In the genomic region with DNA sequence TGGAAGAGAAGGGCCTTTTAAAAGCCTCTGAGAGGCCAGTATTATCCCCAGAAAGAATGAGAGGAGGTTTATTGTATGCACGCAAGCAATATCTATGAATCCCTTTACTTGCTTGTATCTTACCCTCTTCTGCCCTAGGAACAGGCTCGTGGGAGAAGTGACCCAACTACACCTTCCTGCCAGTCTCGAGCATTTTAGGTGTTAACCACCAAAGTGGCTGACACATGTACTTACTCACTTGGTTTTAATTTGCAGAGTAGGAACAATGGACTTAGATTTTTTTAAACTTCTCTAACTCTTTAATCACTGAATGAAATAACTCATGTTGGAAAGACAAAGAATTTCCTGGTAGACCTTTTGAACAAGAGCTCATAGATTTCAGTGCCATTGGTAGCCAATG, we compare ENCODE assay signal across 32 cellular contexts.
DNase-seq lines count a peak whose midpoint lies in the region; ATAC-seq lines count a peak whose summit lies in the region.
"Had no signal": no experiment of that assay in that cellular context is flagged by ENCODE, and none has a peak within 500 bp of the region (broad histone marks: within the 10 kb centered on the region; RNA-seq: fewer than 3 reads in every experiment).

No MANE protein-coding gene starts in this region.

- H3K36me3 ChIP-seq in aorta (ENCODE audit: control insufficient read depth in 1 of 2, insufficient read depth in 2 of 2, low read length in 1 of 2): no peaks in the 10 kb centered on the region
- H3K36me3 ChIP-seq: gastroesophageal sphincter, thyroid gland, uterus had no signal

- H3K9me3 Mint-ChIP-seq in activated T-cell treated with anti-CD3 and anti-CD28 coated beads, Interleukin-2, amount 50 U/mL, for 72 hours: no peaks in the 10 kb centered on the region
- H3K9me3 Mint-ChIP-seq in stimulated activated effector memory CD8-positive, alpha-beta T cell treated with anti-CD3 and anti-CD28 coated beads, Interleukin-12 subunit alpha, Interleukin-12 subunit beta, amount 100 ng/mL, for 72 hours: no peaks in the 10 kb centered on the region
- no peaks in the 10 kb centered on the region for H3K9me3 Mint-ChIP-seq in stimulated activated naive B cell treated with anti-CD40 and anti-IgM and Interleukin-4, amounts not matched to agents 10 μg/mL and 1 μg/mL and 100 μg/mL, for 72 hours
- H3K9me3 Mint-ChIP-seq: CD4-positive, alpha-beta memory T cell; T-helper 1 cell treated with Interleukin-12 subunit alpha and Interleukin-12 subunit beta and Interleukin-4 antibody, amounts not matched to agents 30 μg/mL and 1 μg/mL, for 36 hours had no signal

- DNase-seq in activated T-cell treated with anti-CD3 and anti-CD28 coated beads, Interleukin-2, amount 50 U/mL, for 72 hours: no peak
- no peak for DNase-seq in activated T-cell treated with anti-CD3 and anti-CD28 coated beads, Interleukin-2, amount 50 U/mL, for 48 hours
- peak; percentile 13 for DNase-seq in glomerular visceral epithelial cell (ENCODE audit: extremely low spot score)
- DNase-seq in stimulated activated effector memory CD8-positive, alpha-beta T cell treated with anti-CD3 and anti-CD28 coated beads, Interleukin-12 subunit alpha, Interleukin-12 subunit beta, amount 100 ng/mL, for 72 hours (ENCODE audit: low spot score in 2 of 2): peak in 1 of 2 donors; percentile 5
- no peak for DNase-seq in stimulated activated naive B cell treated with anti-CD40 and anti-IgM and Interleukin-4, amounts not matched to agents 10 μg/mL and 1 μg/mL and 100 μg/mL, for 72 hours
- no peak for DNase-seq in aorta
- DNase-seq: activated CD4-positive, alpha-beta T cell treated with anti-CD3 and anti-CD28 coated beads, Interleukin-2, amount 50 U/mL, for 48 hours; activated effector memory CD4-positive, alpha-beta T cell treated with anti-CD3 and anti-CD28 coated beads, Interleukin-2, amount 50 U/mL, for 16 hours; activated T-cell treated with anti-CD3 and anti-CD28 coated beads for 4 hours; AML-193; CD4-positive, alpha-beta memory T cell; hippocampal formation; left cardiac atrium; MV-4-11; naive thymus-derived CD8-positive, alpha-beta T cell; NCI-H146; NCI-H2107; NCI-H345; NCI-H69; thyroid gland; uterus had no signal

- ATAC-seq in activated T-cell treated with anti-CD3 and anti-CD28 coated beads, Interleukin-2, amount 50 U/mL, for 72 hours (replicated peaks in 1 of 2): peak; percentile 34 to 68
- peak; percentile 66 for ATAC-seq in HG03175 (IDR thresholded peaks at IDR 0.05; ENCODE audit: unreplicated experiment)
- ATAC-seq in stimulated activated effector memory CD8-positive, alpha-beta T cell treated with anti-CD3 and anti-CD28 coated beads, Interleukin-12 subunit alpha, Interleukin-12 subunit beta, amount 100 ng/mL, for 72 hours: peak; percentile 100
- ATAC-seq in GM21786 (IDR thresholded peaks at IDR 0.05; ENCODE audit: unreplicated experiment): no peak
- no peak for ATAC-seq in stimulated activated naive B cell treated with anti-CD40 and anti-IgM and Interleukin-4, amounts not matched to agents 10 μg/mL and 1 μg/mL and 100 μg/mL, for 72 hours (replicated peaks)
- no peak for ATAC-seq in aorta (ENCODE audit: low FRiP score)
- ATAC-seq: A549; gastroesophageal sphincter; HCT116; left cardiac atrium; naive thymus-derived CD8-positive, alpha-beta T cell; Right ventricle myocardium inferior; SK-N-SH treated with all-trans-retinoic acid at 6 μM for 48 hours had no signal

- H3K9me3 ChIP-seq in aorta (ENCODE audit: control insufficient read depth, low read length): no peaks in the 10 kb centered on the region
- H3K9me3 ChIP-seq: A549, gastroesophageal sphincter, thyroid gland, uterus had no signal

- WGBS in aorta, 2 donors: 95 to 96% methylated on average over 3 of the region's 3 CpGs

- H3K4me3 Mint-ChIP-seq in activated T-cell treated with anti-CD3 and anti-CD28 coated beads, Interleukin-2, amount 50 U/mL, for 72 hours: no peak overlapping the region
- no peak overlapping the region for H3K4me3 Mint-ChIP-seq in stimulated activated effector memory CD8-positive, alpha-beta T cell treated with anti-CD3 and anti-CD28 coated beads, Interleukin-12 subunit alpha, Interleukin-12 subunit beta, amount 100 ng/mL, for 72 hours
- H3K4me3 Mint-ChIP-seq in stimulated activated naive B cell treated with anti-CD40 and anti-IgM and Interleukin-4, amounts not matched to agents 10 μg/mL and 1 μg/mL and 100 μg/mL, for 72 hours: no peak overlapping the region
- H3K4me3 Mint-ChIP-seq: brain; CD4-positive, alpha-beta memory T cell; IgD-negative memory B cell; T-helper 1 cell treated with Interleukin-12 subunit alpha and Interleukin-12 subunit beta and Interleukin-4 antibody, amounts not matched to agents 30 μg/mL and 1 μg/mL, for 36 hours had no signal

- H3K4me1 Mint-ChIP-seq in activated T-cell treated with anti-CD3 and anti-CD28 coated beads, Interleukin-2, amount 50 U/mL, for 72 hours (ENCODE audit: low read depth): no peaks in the 10 kb centered on the region
- H3K4me1 Mint-ChIP-seq in stimulated activated effector memory CD8-positive, alpha-beta T cell treated with anti-CD3 and anti-CD28 coated beads, Interleukin-12 subunit alpha, Interleukin-12 subunit beta, amount 100 ng/mL, for 72 hours: peaks cover 32% of the 10 kb centered on the region
- H3K4me1 Mint-ChIP-seq in stimulated activated naive B cell treated with anti-CD40 and anti-IgM and Interleukin-4, amounts not matched to agents 10 μg/mL and 1 μg/mL and 100 μg/mL, for 72 hours: peaks cover 0 to 2% of the 10 kb centered on the region in 2 donors

- intact Hi-C loops in aorta (cut with DNase I): no loop called here

- H3K27me3 ChIP-seq in aorta (ENCODE audit: control insufficient read depth in 1 of 2, insufficient read depth in 2 of 2, low read length in 1 of 2): no peaks in the 10 kb centered on the region
- H3K27me3 ChIP-seq: gastroesophageal sphincter, thyroid gland, uterus had no signal

- no peaks in the 10 kb centered on the region for H3K4me1 ChIP-seq in aorta (ENCODE audit: control insufficient read depth in 1 of 2, insufficient read depth in 2 of 2, low read length in 2 of 2)
- H3K4me1 ChIP-seq: A549 had no signal

- H3K36me3 Mint-ChIP-seq in activated T-cell treated with anti-CD3 and anti-CD28 coated beads, Interleukin-2, amount 50 U/mL, for 72 hours (ENCODE audit: insufficient read depth in 2 of 2): no peaks in the 10 kb centered on the region
- H3K36me3 Mint-ChIP-seq in stimulated activated effector memory CD8-positive, alpha-beta T cell treated with anti-CD3 and anti-CD28 coated beads, Interleukin-12 subunit alpha, Interleukin-12 subunit beta, amount 100 ng/mL, for 72 hours: no peaks in the 10 kb centered on the region
- peaks cover 0 to under 1% of the 10 kb centered on the region in 2 donors for H3K36me3 Mint-ChIP-seq in stimulated activated naive B cell treated with anti-CD40 and anti-IgM and Interleukin-4, amounts not matched to agents 10 μg/mL and 1 μg/mL and 100 μg/mL, for 72 hours
- H3K36me3 Mint-ChIP-seq: brain; CD4-positive, alpha-beta memory T cell had no signal

- no peak overlapping the region for H3K27ac ChIP-seq in aorta (ENCODE audit: low read depth in 1 of 2, low read length in 2 of 2)
- H3K27ac ChIP-seq: A549, gastroesophageal sphincter, thyroid gland had no signal

- no peak overlapping the region for H3K4me3 ChIP-seq in aorta (ENCODE audit: low read length in 2 of 2)
- H3K4me3 ChIP-seq: A549, gastroesophageal sphincter, lung, thyroid gland, uterus had no signal

- H3K27ac Mint-ChIP-seq in activated T-cell treated with anti-CD3 and anti-CD28 coated beads, Interleukin-2, amount 50 U/mL, for 72 hours: no peak overlapping the region
- peak overlapping the region; percentile 29 for H3K27ac Mint-ChIP-seq in stimulated activated effector memory CD8-positive, alpha-beta T cell treated with anti-CD3 and anti-CD28 coated beads, Interleukin-12 subunit alpha, Interleukin-12 subunit beta, amount 100 ng/mL, for 72 hours
- no peak overlapping the region for H3K27ac Mint-ChIP-seq in stimulated activated naive B cell treated with anti-CD40 and anti-IgM and Interleukin-4, amounts not matched to agents 10 μg/mL and 1 μg/mL and 100 μg/mL, for 72 hours
- H3K27ac Mint-ChIP-seq: brain; naive thymus-derived CD8-positive, alpha-beta T cell; T-helper 1 cell treated with Interleukin-12 subunit alpha and Interleukin-12 subunit beta and Interleukin-4 antibody, amounts not matched to agents 30 μg/mL and 1 μg/mL, for 36 hours had no signal

- no peaks in the 10 kb centered on the region for H3K27me3 Mint-ChIP-seq in activated T-cell treated with anti-CD3 and anti-CD28 coated beads, Interleukin-2, amount 50 U/mL, for 72 hours (ENCODE audit: low read depth)
- H3K27me3 Mint-ChIP-seq in stimulated activated naive B cell treated with anti-CD40 and anti-IgM and Interleukin-4, amounts not matched to agents 10 μg/mL and 1 μg/mL and 100 μg/mL, for 72 hours: no peaks in the 10 kb centered on the region
- H3K27me3 Mint-ChIP-seq: brain; CD4-positive, alpha-beta memory T cell; IgD-negative memory B cell; naive thymus-derived CD8-positive, alpha-beta T cell had no signal

Comparison
In these comparisons a context has a peak if more than half of its experiments do, and no peak if none do; other contexts are left out.
1. ATAC-seq: peak in activated T-cell treated with anti-CD3 and anti-CD28 coated beads, Interleukin-2, amount 50 U/mL, for 72 hours (2 of 2), HG03175 (single experiment) and stimulated activated effector memory CD8-positive, alpha-beta T cell treated with anti-CD3 and anti-CD28 coated beads, Interleukin-12 subunit alpha, Interleukin-12 subunit beta, amount 100 ng/mL, for 72 hours (single experiment); none in GM21786 (single experiment), stimulated activated naive B cell treated with anti-CD40 and anti-IgM and Interleukin-4, amounts not matched to agents 10 μg/mL and 1 μg/mL and 100 μg/mL, for 72 hours (0 of 2) and aorta (single experiment).